Comparison of ENCODE assay signal across 1 cellular context in genomic region chr7:73892003-73892975, GRCh38.
TF ChIP-seq lines count a peak whose summit lies in the region.

No MANE protein-coding gene starts in this region.

TF ChIP-seq in H1, 55 proteins besides CTCF, POLR2A, EP300 and RAD21:
- no peak for TF ChIP-seq SIX5 (IDR thresholded peaks at IDR 0.05; ENCODE audit: low read depth, low read length)
- TF ChIP-seq RXRA (IDR thresholded peaks at IDR 0.05; ENCODE audit: insufficient read depth, low read depth, low read length), result no peak
- TF ChIP-seq CHD2 (IDR thresholded peaks at IDR 0.05; ENCODE audit: low read length), result no peak
